ENCODE assay signal across 10 cellular contexts in the genomic region with DNA sequence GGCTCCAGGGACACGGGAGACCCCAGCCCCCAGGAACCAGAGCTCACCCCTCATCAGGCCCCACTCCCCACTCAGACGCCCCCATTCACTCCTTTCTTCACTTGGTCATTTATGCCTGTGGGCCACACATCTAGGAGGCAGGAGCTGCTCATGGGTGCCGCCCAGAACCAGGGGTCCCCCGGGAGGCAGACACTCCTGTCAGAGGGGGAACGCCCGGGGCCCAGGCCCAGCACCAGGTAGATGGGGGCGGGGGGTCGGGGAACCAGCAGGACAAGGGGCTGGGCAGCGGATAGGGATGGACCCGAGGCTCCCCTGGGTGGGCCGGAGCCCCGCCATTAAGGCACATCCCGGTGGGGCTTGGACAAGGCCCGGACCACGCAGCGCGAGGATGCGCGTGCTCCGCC. TPM values are rescaled to one million over a fixed set of nuclear protein-coding genes. Genes with fewer than 3 reads are reported as not detected.
A peak's percentile ranks its signal among the peaks of the same experiment; 100 is the strongest.
DNase-seq lines count a peak whose midpoint lies in the region; ATAC-seq and TF ChIP-seq lines count a peak whose summit lies in the region.
"Had no signal": no experiment of that assay in that cellular context is flagged by ENCODE, and none has a peak within 500 bp of the region (broad histone marks: within the 10 kb centered on the region; RNA-seq: fewer than 3 reads in every experiment).

No MANE protein-coding gene starts in this region.

- no peak overlapping the region for H4K91ac ChIP-seq in mesenchymal stem cell (ENCODE audit: low read length)

- H3K27me3 ChIP-seq in GM23338 (ENCODE audit: insufficient read depth) (peaks cover 51% of the 10 kb centered on the region), mesenchymal stem cell (ENCODE audit: control insufficient read depth in 1 of 2, insufficient read depth in 1 of 2, low read length in 2 of 2) (peaks cover 0 to 64% of the 10 kb centered on the region in 2 experiments), body of pancreas (peaks cover 0 to 32% of the 10 kb centered on the region in 2 donors), adrenal gland (peaks cover 41% of the 10 kb centered on the region)
- H3K27me3 ChIP-seq: SJCRH30 had no signal

- no peak overlapping the region for H2BK12ac ChIP-seq in mesenchymal stem cell (ENCODE audit: low read length in 2 of 2)

- no peaks in the 10 kb centered on the region for H4K20me1 ChIP-seq in GM23338 (replicated peaks; ENCODE audit: insufficient read depth)

- H3K27ac ChIP-seq in GM23338 (ENCODE audit: low read depth) = no peak overlapping the region
- no peak overlapping the region for H3K27ac ChIP-seq in mesenchymal stem cell (ENCODE audit: low read length, poor library complexity, severe bottlenecking)
- H3K27ac ChIP-seq in body of pancreas = no peak overlapping the region
- H3K27ac ChIP-seq in adrenal gland = peak overlapping the region in 1 of 5 donors; percentile 52
- H3K27ac ChIP-seq: SJCRH30 had no signal

- peak overlapping the region; percentile 87 for H3K4me2 ChIP-seq in GM23338
- H3K4me2 ChIP-seq in mesenchymal stem cell (ENCODE audit: low read length, poor library complexity, severe bottlenecking) = peak overlapping the region; percentile 79

- peaks cover 17% of the 10 kb centered on the region for H3K4me1 ChIP-seq in GM23338 (ENCODE audit: insufficient read depth)
- H3K4me1 ChIP-seq in mesenchymal stem cell (ENCODE audit: control insufficient read depth, insufficient read depth, low read depth, low read length) = peaks cover 46% of the 10 kb centered on the region
- H3K4me1 ChIP-seq in body of pancreas = peaks cover 27% of the 10 kb centered on the region
- peaks cover 0 to 19% of the 10 kb centered on the region in 2 donors for H3K4me1 ChIP-seq in adrenal gland (replicated peaks in 1 of 2)
- H3K4me1 ChIP-seq: SJCRH30 had no signal

- TF ChIP-seq CTCF in AG04449 (IDR thresholded peaks at IDR 0.05; ENCODE audit: insufficient read depth, low read length, missing control alignments) (no peak), GM23338 (conservative IDR thresholded peaks at IDR 0.05; ENCODE audit: low read depth in 2 of 2) (no peak), body of pancreas (IDR thresholded peaks at IDR 0.05) (no peak), adrenal gland (IDR thresholded peaks at IDR 0.05) (no peak)

- no peaks in the 10 kb centered on the region for H3K9me2 ChIP-seq in GM23338 (ENCODE audit: insufficient read depth)

- peaks cover 49% of the 10 kb centered on the region for H3K27me3 Mint-ChIP-seq in GM23338 (ENCODE audit: insufficient read depth, low read depth, poor library complexity)
- H3K27me3 Mint-ChIP-seq in activated T-helper 17 cell treated with anti-CD3 and anti-CD28 coated beads, Interleukin-2, amount 50 U/mL, for 72 hours = peaks cover 12% of the 10 kb centered on the region
- peaks cover 37% of the 10 kb centered on the region for H3K27me3 Mint-ChIP-seq in activated T-helper 1 cell treated with anti-CD3 and anti-CD28 coated beads, Interleukin-12 subunit alpha, Interleukin-12 subunit beta, Interleukin-2, Interleukin-4 antibody, amounts not matched to agents 30 ng/mL and 10 ng/mL and 1 ng/mL, durations not matched to agents 14 hours and 24 hours and 36 hours (ENCODE audit: insufficient read depth)

- H3K4me3 ChIP-seq in AG04449 (ENCODE audit: low read depth, low read length) (peak overlapping the region; percentile 3; the same call in 1 of the 2 replicates), GM23338 (peak overlapping the region; percentile 68), mesenchymal stem cell (ENCODE audit: insufficient read depth in 1 of 2, low read depth in 1 of 2, low read length in 2 of 2) (peak overlapping the region in 1 of 2 experiments; percentile 76), body of pancreas (no peak overlapping the region), adrenal gland (peak overlapping the region in 1 of 4 donors; percentile 53)
- H3K4me3 ChIP-seq: SJCRH30 had no signal

- H3K36me3 Mint-ChIP-seq in GM23338 (ENCODE audit: low read depth) = no peaks in the 10 kb centered on the region; the same call in 2 of the 3 replicates
- H3K36me3 Mint-ChIP-seq in activated T-helper 17 cell treated with anti-CD3 and anti-CD28 coated beads, Interleukin-2, amount 50 U/mL, for 72 hours (ENCODE audit: low read depth) = no peaks in the 10 kb centered on the region
- H3K36me3 Mint-ChIP-seq in activated T-helper 1 cell treated with anti-CD3 and anti-CD28 coated beads, Interleukin-12 subunit alpha, Interleukin-12 subunit beta, Interleukin-2, Interleukin-4 antibody, amounts not matched to agents 30 ng/mL and 10 ng/mL and 1 ng/mL, durations not matched to agents 14 hours and 24 hours and 36 hours (ENCODE audit: low read depth) = no peaks in the 10 kb centered on the region

- peak overlapping the region in 1 of 2 experiments; percentile 62 for H3K18ac ChIP-seq in mesenchymal stem cell (ENCODE audit: low read depth in 1 of 2, low read length in 2 of 2)

- H3K14ac ChIP-seq in mesenchymal stem cell (ENCODE audit: low read length in 2 of 2) = no peak overlapping the region

- H2AK5ac ChIP-seq in mesenchymal stem cell (ENCODE audit: low read length, severe bottlenecking) = peak overlapping the region; percentile 15

- peaks cover 19% of the 10 kb centered on the region for H3K4me1 Mint-ChIP-seq in GM23338
- no peaks in the 10 kb centered on the region for H3K4me1 Mint-ChIP-seq in activated T-helper 17 cell treated with anti-CD3 and anti-CD28 coated beads, Interleukin-2, amount 50 U/mL, for 72 hours
- H3K4me1 Mint-ChIP-seq in activated T-helper 1 cell treated with anti-CD3 and anti-CD28 coated beads, Interleukin-12 subunit alpha, Interleukin-12 subunit beta, Interleukin-2, Interleukin-4 antibody, amounts not matched to agents 30 ng/mL and 10 ng/mL and 1 ng/mL, durations not matched to agents 14 hours and 24 hours and 36 hours (ENCODE audit: low read depth) = no peaks in the 10 kb centered on the region

- CTCF ChIA-PET in AG04449 (lab: Yijun Ruan, JAX) = interaction anchor here (2.6 kb wide), 1 partner anchor 10 kb away, joined by 19 read pairs; no protein-coding TSS in a partner anchor

- H3K23ac ChIP-seq in mesenchymal stem cell (ENCODE audit: low read length in 2 of 2) = no peak overlapping the region

- H3K79me1 ChIP-seq in mesenchymal stem cell (replicated peaks; ENCODE audit: low read length, poor library complexity, severe bottlenecking) = no peaks in the 10 kb centered on the region

- H3K79me2 ChIP-seq in GM23338 (replicated peaks; ENCODE audit: insufficient read depth) = no peaks in the 10 kb centered on the region

- H3K27ac Mint-ChIP-seq in GM23338 = no peak overlapping the region
- H3K27ac Mint-ChIP-seq in activated T-helper 17 cell treated with anti-CD3 and anti-CD28 coated beads, Interleukin-2, amount 50 U/mL, for 72 hours = no peak overlapping the region
- no peak overlapping the region for H3K27ac Mint-ChIP-seq in activated T-helper 1 cell treated with anti-CD3 and anti-CD28 coated beads, Interleukin-12 subunit alpha, Interleukin-12 subunit beta, Interleukin-2, Interleukin-4 antibody, amounts not matched to agents 30 ng/mL and 10 ng/mL and 1 ng/mL, durations not matched to agents 14 hours and 24 hours and 36 hours

- H3K36me3 ChIP-seq in GM23338 (ENCODE audit: insufficient read depth) (no peaks in the 10 kb centered on the region), mesenchymal stem cell (ENCODE audit: control insufficient read depth in 1 of 2, insufficient read depth in 2 of 2, low read depth in 1 of 2, low read length in 2 of 2) (peaks cover 0 to 4% of the 10 kb centered on the region in 2 experiments), body of pancreas (replicated peaks in 1 of 2; ENCODE audit: insufficient read depth in 1 of 2, low read depth in 2 of 2) (no peaks in the 10 kb centered on the region), adrenal gland (replicated peaks in 1 of 2) (no peaks in the 10 kb centered on the region)
- H3K36me3 ChIP-seq: SJCRH30 had no signal

- intact Hi-C loops in body of pancreas (cut with DNase I) = no loop called here
- intact Hi-C loops in adrenal gland (cut with DNase I) = no loop called here
- intact Hi-C loops in activated T-helper 1 cell treated with anti-CD3 and anti-CD28 coated beads, Interleukin-12 subunit alpha, Interleukin-12 subunit beta, Interleukin-2, Interleukin-4 antibody, amounts not matched to agents 30 ng/mL and 10 ng/mL and 1 ng/mL, durations not matched to agents 14 hours and 24 hours and 36 hours (cut with micrococcal nuclease) = loop anchor here (1.0 to 5.0 kb wide), 3 partner anchors 16 to 282 kb away; partner anchors contain the start of genes FUOM, TUBGCP2 and ZNF511

- DNase-seq in AG04449 (ENCODE audit: low read depth, low spot score) = no peak
- DNase-seq in GM23338 (ENCODE audit: low spot score) = no peak
- DNase-seq in mesenchymal stem cell = no peak
- no peak for DNase-seq in body of pancreas
- no peak for DNase-seq in adrenal gland
- DNase-seq in activated T-helper 1 cell treated with anti-CD3 and anti-CD28 coated beads, Interleukin-12 subunit alpha, Interleukin-12 subunit beta, Interleukin-2, Interleukin-4 antibody, amounts not matched to agents 30 ng/mL and 10 ng/mL and 1 ng/mL, durations not matched to agents 14 hours and 24 hours and 36 hours (ENCODE audit: low spot score) = no peak

- H2BK5ac ChIP-seq in mesenchymal stem cell (ENCODE audit: low read depth, low read length, poor library complexity, severe bottlenecking) = no peak overlapping the region

- H3K9ac ChIP-seq in mesenchymal stem cell (ENCODE audit: low read length) = no peak overlapping the region

- H3K9me3 ChIP-seq in mesenchymal stem cell (ENCODE audit: control insufficient read depth, low read length) (no peaks in the 10 kb centered on the region), body of pancreas (no peaks in the 10 kb centered on the region), adrenal gland (replicated peaks in 1 of 3) (no peaks in the 10 kb centered on the region)
- H3K9me3 ChIP-seq: SJCRH30 had no signal

- no peak for TF ChIP-seq POLR2A in body of pancreas (IDR thresholded peaks at IDR 0.05)
- no peak for TF ChIP-seq POLR2A in adrenal gland (IDR thresholded peaks at IDR 0.05)

- WGBS in mesenchymal stem cell = 57% methylated on average over 20 of the region's 20 CpGs
- 12 to 17% methylated on average over 16 to 19 of the region's 20 CpGs for WGBS in body of pancreas, 2 donors
- WGBS in adrenal gland, 4 donors = 19 to 30% (median 22%) methylated on average over 6 to 20 of the region's 20 CpGs

- ATAC-seq in GM23338 (peak; percentile 6), body of pancreas (no peak), GM18858 (IDR thresholded peaks at IDR 0.05; ENCODE audit: unreplicated experiment) (no peak)
- ATAC-seq in activated T-helper 17 cell treated with anti-CD3 and anti-CD28 coated beads, Interleukin-2, amount 50 U/mL, for 72 hours (replicated peaks) = no peak

- H4K8ac ChIP-seq in mesenchymal stem cell (ENCODE audit: low read length) = peak overlapping the region; percentile 95

- POLR2A ChIA-PET in AG04449 (lab: Yijun Ruan, JAX) = no interaction called here

- H2BK120ac ChIP-seq in mesenchymal stem cell (ENCODE audit: low read depth, low read length) = no peak overlapping the region

- peaks cover 6% of the 10 kb centered on the region for H3K9me3 Mint-ChIP-seq in GM23338
- no peaks in the 10 kb centered on the region for H3K9me3 Mint-ChIP-seq in activated T-helper 17 cell treated with anti-CD3 and anti-CD28 coated beads, Interleukin-2, amount 50 U/mL, for 72 hours
- peaks cover 4% of the 10 kb centered on the region for H3K9me3 Mint-ChIP-seq in activated T-helper 1 cell treated with anti-CD3 and anti-CD28 coated beads, Interleukin-12 subunit alpha, Interleukin-12 subunit beta, Interleukin-2, Interleukin-4 antibody, amounts not matched to agents 30 ng/mL and 10 ng/mL and 1 ng/mL, durations not matched to agents 14 hours and 24 hours and 36 hours

- peak overlapping the region; percentile 69 for H2BK15ac ChIP-seq in mesenchymal stem cell (ENCODE audit: low read depth, poor library complexity, severe bottlenecking)

- H2AFZ ChIP-seq in GM23338 (0 out of 2 replicates have a peak overlapping the region, but pooled peaks have one; percentile 72), mesenchymal stem cell (ENCODE audit: low read depth, low read length) (no peak overlapping the region)

- 0 out of 2 replicates have a peak, but pooled peaks cover 11% of the 10 kb centered on the region for H3F3A ChIP-seq in GM23338 (replicated peaks; ENCODE audit: low read depth)

- peak overlapping the region; percentile 17; the same call in 1 of the 3 replicates for H3K4me3 Mint-ChIP-seq in GM23338
- H3K4me3 Mint-ChIP-seq in activated T-helper 17 cell treated with anti-CD3 and anti-CD28 coated beads, Interleukin-2, amount 50 U/mL, for 72 hours = peak overlapping the region; percentile 58
- no peak overlapping the region for H3K4me3 Mint-ChIP-seq in activated T-helper 1 cell treated with anti-CD3 and anti-CD28 coated beads, Interleukin-12 subunit alpha, Interleukin-12 subunit beta, Interleukin-2, Interleukin-4 antibody, amounts not matched to agents 30 ng/mL and 10 ng/mL and 1 ng/mL, durations not matched to agents 14 hours and 24 hours and 36 hours

- no peak overlapping the region for H3K4ac ChIP-seq in mesenchymal stem cell (ENCODE audit: low read depth in 1 of 2, low read length in 2 of 2)

RNA-seq across cellular contexts. Expression of gene CALY, which starts 11.8 kb away (rescaled TPM):
- 0.31 and 1.0 TPM in 2 replicates for total RNA-seq in GM23338 (2014; rRNA removed; shearing (Covaris generic))
- polyA plus RNA-seq in GM23338 (2016; fragmentation: Nextera tagmentation; extraction: Ambion mirVana) (8.0 and 9.0 TPM in 2 replicates), adrenal gland (10 to 100 TPM in 2 of 3 donors, 1 to 10 TPM in 1; 6.0 to 30.7 (median 18.3) TPM)
- not detected for total RNA-seq in activated T-helper 17 cell treated with anti-CD3 and anti-CD28 coated beads, Interleukin-2, amount 50 U/mL, for 72 hours
- polyA plus RNA-seq in mesenchymal stem cell (2013, experiment 1 of 2) = 0.54 TPM
- 0.47 TPM for polyA plus RNA-seq in mesenchymal stem cell (2013, experiment 2 of 2)
- total RNA-seq in body of pancreas (1 to 10 TPM in 1 of 2 donors, not detected in 1; 1.8 TPM), adrenal gland (10 to 100 TPM in 2 of 8 donors, 1 to 10 TPM in 2, not detected in 4; 1.4 to 21.5 (median 12.4) TPM)
- total RNA-seq in activated T-helper 1 cell treated with anti-CD3 and anti-CD28 coated beads, Interleukin-12 subunit alpha, Interleukin-12 subunit beta, Interleukin-2, Interleukin-4 antibody, amounts not matched to agents 30 ng/mL and 10 ng/mL and 1 ng/mL, durations not matched to agents 14 hours and 24 hours and 36 hours = not detected in 2 replicates
- total RNA-seq: liver, SJCRH30 had no signal

RNA-seq across cellular contexts. Expression of gene ZNF511, which starts 16.1 kb away (rescaled TPM):
- 41.0 and 41.3 TPM in 2 replicates for total RNA-seq in GM23338 (2014; rRNA removed; shearing (Covaris generic))
- 104 and 114 TPM in 2 replicates for polyA plus RNA-seq in GM23338 (2016; fragmentation: Nextera tagmentation; extraction: Ambion mirVana)
- total RNA-seq in activated T-helper 17 cell treated with anti-CD3 and anti-CD28 coated beads, Interleukin-2, amount 50 U/mL, for 72 hours = 10 to 100 TPM; 52.8 to 74.2 TPM
- polyA plus RNA-seq in mesenchymal stem cell (2013, experiment 1 of 2) = 17.8 TPM
- polyA plus RNA-seq in mesenchymal stem cell (2013, experiment 2 of 2) = 17.9 TPM
- 10 to 100 TPM; 15.0 to 22.7 TPM for total RNA-seq in body of pancreas
- total RNA-seq in adrenal gland = 10 to 100 TPM; 19.6 to 45.4 (median 39.9) TPM
- 100 to 1,000 TPM in 2 of 3 donors, 10 to 100 TPM in 1; 20.0 to 146 (median 102) TPM for polyA plus RNA-seq in adrenal gland
- total RNA-seq in activated T-helper 1 cell treated with anti-CD3 and anti-CD28 coated beads, Interleukin-12 subunit alpha, Interleukin-12 subunit beta, Interleukin-2, Interleukin-4 antibody, amounts not matched to agents 30 ng/mL and 10 ng/mL and 1 ng/mL, durations not matched to agents 14 hours and 24 hours and 36 hours = 69.6 and 76.3 TPM in 2 replicates

RNA-seq across cellular contexts. Expression of gene TUBGCP2, which starts 16.2 kb away (rescaled TPM):
- 51.5 and 67.7 TPM in 2 replicates for total RNA-seq in GM23338 (2014; rRNA removed; shearing (Covaris generic))
- polyA plus RNA-seq in GM23338 (2016; fragmentation: Nextera tagmentation; extraction: Ambion mirVana) = 56.6 and 59.6 TPM in 2 replicates
- total RNA-seq in activated T-helper 17 cell treated with anti-CD3 and anti-CD28 coated beads, Interleukin-2, amount 50 U/mL, for 72 hours = 10 to 100 TPM; 47.8 to 55.8 TPM
- 36.2 TPM for polyA plus RNA-seq in mesenchymal stem cell (2013, experiment 1 of 2)
- 35.4 TPM for polyA plus RNA-seq in mesenchymal stem cell (2013, experiment 2 of 2)
- 10 to 100 TPM; 32.2 to 36.6 TPM for total RNA-seq in body of pancreas
- total RNA-seq in adrenal gland = 10 to 100 TPM; 30.9 to 77.8 (median 62.0) TPM
- 100 to 1,000 TPM in 2 of 3 donors, 10 to 100 TPM in 1; 54.1 to 234 (median 145) TPM for polyA plus RNA-seq in adrenal gland
- total RNA-seq in activated T-helper 1 cell treated with anti-CD3 and anti-CD28 coated beads, Interleukin-12 subunit alpha, Interleukin-12 subunit beta, Interleukin-2, Interleukin-4 antibody, amounts not matched to agents 30 ng/mL and 10 ng/mL and 1 ng/mL, durations not matched to agents 14 hours and 24 hours and 36 hours = 57.6 and 65.0 TPM in 2 replicates

RNA-seq across cellular contexts. Expression of gene PRAP1, which starts 22.3 kb away (rescaled TPM):
- not detected in 2 replicates for total RNA-seq in GM23338 (2014; rRNA removed; shearing (Covaris generic))
- polyA plus RNA-seq in GM23338 (2016; fragmentation: Nextera tagmentation; extraction: Ambion mirVana) (0.68 and 1.5 TPM in 2 replicates), adrenal gland (under 1 TPM in 2 of 3 donors, not detected in 1; 0.44 to 0.88 TPM)
- not detected for total RNA-seq in activated T-helper 17 cell treated with anti-CD3 and anti-CD28 coated beads, Interleukin-2, amount 50 U/mL, for 72 hours
- polyA plus RNA-seq in mesenchymal stem cell (2013, experiment 1 of 2) = not detected
- not detected for polyA plus RNA-seq in mesenchymal stem cell (2013, experiment 2 of 2)
- total RNA-seq in body of pancreas (1 to 10 TPM in 1 of 2 donors, not detected in 1; 6.5 TPM), adrenal gland (under 1 TPM in 1 of 8 donors, not detected in 7; 0.46 TPM)
- not detected in 2 replicates for total RNA-seq in activated T-helper 1 cell treated with anti-CD3 and anti-CD28 coated beads, Interleukin-12 subunit alpha, Interleukin-12 subunit beta, Interleukin-2, Interleukin-4 antibody, amounts not matched to agents 30 ng/mL and 10 ng/mL and 1 ng/mL, durations not matched to agents 14 hours and 24 hours and 36 hours
- total RNA-seq: SJCRH30 had no signal

RNA-seq across cellular contexts. Expression of gene FUOM, which starts 33.0 kb away (rescaled TPM):
- 33.9 and 43.9 TPM in 2 replicates for total RNA-seq in GM23338 (2014; rRNA removed; shearing (Covaris generic))
- polyA plus RNA-seq in GM23338 (2016; fragmentation: Nextera tagmentation; extraction: Ambion mirVana) (30.8 and 33.0 TPM in 2 replicates), adrenal gland (10 to 100 TPM in 2 of 3 donors, 1 to 10 TPM in 1; 4.8 to 35.7 (median 22.6) TPM)
- 10 to 100 TPM; 13.8 to 21.9 TPM for total RNA-seq in activated T-helper 17 cell treated with anti-CD3 and anti-CD28 coated beads, Interleukin-2, amount 50 U/mL, for 72 hours
- polyA plus RNA-seq in mesenchymal stem cell (2013, experiment 1 of 2) = 38.2 TPM
- 37.0 TPM for polyA plus RNA-seq in mesenchymal stem cell (2013, experiment 2 of 2)
- total RNA-seq in body of pancreas (10 to 100 TPM; 12.5 to 16.1 TPM), adrenal gland (10 to 100 TPM in 7 of 8 donors, 1 to 10 TPM in 1; 6.9 to 47.9 (median 15.8) TPM)
- total RNA-seq in activated T-helper 1 cell treated with anti-CD3 and anti-CD28 coated beads, Interleukin-12 subunit alpha, Interleukin-12 subunit beta, Interleukin-2, Interleukin-4 antibody, amounts not matched to agents 30 ng/mL and 10 ng/mL and 1 ng/mL, durations not matched to agents 14 hours and 24 hours and 36 hours = 45.4 and 51.8 TPM in 2 replicates
- total RNA-seq: SJCRH30 had no signal

Comparison
In these comparisons a context has a peak if more than half of its experiments do, and no peak if none do; other contexts are left out.
1. H3K4me3 ChIP-seq: peak in AG04449 (single experiment) and GM23338 (single experiment); none in body of pancreas (0 of 2).